8 cellular contexts compared by ENCODE assay signal in genomic region chr17:75979705-75980187, GRCh38.
A peak's percentile ranks its signal among the peaks of the same experiment; 100 is the strongest.
DNase-seq lines count a peak whose midpoint lies in the region; ATAC-seq lines count a peak whose summit lies in the region.

No MANE protein-coding gene starts in this region.

- H3K4me3 Mint-ChIP-seq in stimulated activated naive CD8-positive, alpha-beta T cell treated with anti-CD3 and anti-CD28 coated beads, Interleukin-15, amount 100 ng/mL, for 72 hours: peak overlapping the region; percentile 96 to 98

- peak; percentile 19 for ATAC-seq in GM18907 (IDR thresholded peaks at IDR 0.05; ENCODE audit: unreplicated experiment)
- peak; percentile 20 for ATAC-seq in HG03139 (IDR thresholded peaks at IDR 0.05; ENCODE audit: unreplicated experiment)
- peak; percentile 36 for ATAC-seq in stimulated activated naive CD8-positive, alpha-beta T cell treated with anti-CD3 and anti-CD28 coated beads, Interleukin-15, amount 100 ng/mL, for 72 hours

- DNase-seq in amniotic epithelial cell (ENCODE audit: low read depth) (peak; percentile 85), iris pigment epithelial cell (ENCODE audit: low read depth) (peak; percentile 88), glomerular visceral epithelial cell (ENCODE audit: extremely low spot score) (no peak), pons (ENCODE audit: low spot score) (no peak), NCI-H2171 (lab: John Stamatoyannopoulos, UW) (no peak)
- DNase-seq in stimulated activated naive CD8-positive, alpha-beta T cell treated with anti-CD3 and anti-CD28 coated beads, Interleukin-15, amount 100 ng/mL, for 72 hours: no peak

- H3K4me1 Mint-ChIP-seq in stimulated activated naive CD8-positive, alpha-beta T cell treated with anti-CD3 and anti-CD28 coated beads, Interleukin-15, amount 100 ng/mL, for 72 hours: peaks cover 54% of the 10 kb centered on the region

- H3K9me3 Mint-ChIP-seq in stimulated activated naive CD8-positive, alpha-beta T cell treated with anti-CD3 and anti-CD28 coated beads, Interleukin-15, amount 100 ng/mL, for 72 hours: no peaks in the 10 kb centered on the region

- H3K27me3 Mint-ChIP-seq in stimulated activated naive CD8-positive, alpha-beta T cell treated with anti-CD3 and anti-CD28 coated beads, Interleukin-15, amount 100 ng/mL, for 72 hours: no peaks in the 10 kb centered on the region

- H3K27ac Mint-ChIP-seq in stimulated activated naive CD8-positive, alpha-beta T cell treated with anti-CD3 and anti-CD28 coated beads, Interleukin-15, amount 100 ng/mL, for 72 hours: peak overlapping the region; percentile 99 to 100

Comparison
In these comparisons a context has a peak if more than half of its experiments do, and no peak if none do; other contexts are left out.
1. DNase-seq: peak in amniotic epithelial cell (single experiment) and iris pigment epithelial cell (single experiment); none in stimulated activated naive CD8-positive, alpha-beta T cell treated with anti-CD3 and anti-CD28 coated beads, Interleukin-15, amount 100 ng/mL, for 72 hours (0 of 2), glomerular visceral epithelial cell (single experiment), pons (single experiment) and NCI-H2171 (single experiment).
2. Peak in every context shown above with its lines, with median percentiles within 50 percentile points of each other: ATAC-seq.